Comparison of ENCODE assay signal across 30 cellular contexts in the genomic region with DNA sequence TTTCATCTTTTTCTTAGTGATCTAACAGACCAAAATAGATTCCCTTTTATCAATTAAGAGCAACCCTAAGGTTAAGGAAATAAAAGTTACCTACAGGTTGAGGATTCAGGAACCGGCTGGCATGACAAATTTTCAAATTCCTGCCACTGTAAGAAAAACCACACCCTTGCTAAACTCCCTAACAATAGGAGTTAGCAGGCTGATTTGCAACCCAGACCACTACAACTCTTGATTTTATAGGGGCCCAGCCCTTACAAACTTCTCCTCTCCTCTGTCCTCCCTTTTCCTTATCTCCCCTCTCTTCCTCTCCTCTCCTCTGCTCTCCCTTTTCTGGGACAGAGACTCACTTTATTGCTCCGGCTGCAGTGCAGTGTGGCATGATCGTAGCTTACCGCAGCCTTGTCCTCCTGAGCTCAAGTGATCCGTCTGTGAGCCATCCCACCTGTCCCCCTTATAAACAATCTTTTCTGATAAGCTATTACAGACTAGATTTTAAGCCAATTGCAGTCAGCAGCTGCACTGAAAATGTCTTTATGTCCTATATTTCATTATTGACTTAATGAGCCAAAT.
"Had no signal": no experiment of that assay in that cellular context is flagged by ENCODE, and none has a peak within 500 bp of the region (broad histone marks: within the 10 kb centered on the region; RNA-seq: fewer than 3 reads in every experiment).

No MANE protein-coding gene starts in this region.

- ATAC-seq: activated CD8-positive, alpha-beta T cell treated with anti-CD3 and anti-CD28 coated beads for 36 hours; activated T-cell treated with anti-CD3 and anti-CD28 coated beads, Interleukin-2, amount 50 U/mL, for 72 hours; activated T-helper 17 cell treated with anti-CD3 and anti-CD28 coated beads, Interleukin-2, amount 50 U/mL, for 72 hours; PC-3; Right ventricle myocardium inferior had no signal

- H3K27me3 Mint-ChIP-seq: activated CD4-positive, alpha-beta T cell treated with anti-CD3 and anti-CD28 coated beads, Interleukin-2, amount 10 ng/mL, durations not matched to agents 24 days and 14 days; activated CD8-positive, alpha-beta T cell treated with anti-CD3 and anti-CD28 coated beads for 36 hours; activated naive CD4-positive, alpha-beta T cell treated with anti-CD3 and anti-CD28 coated beads, Interleukin-2, amount 50 U/mL, for 24 hours; activated naive CD8-positive, alpha-beta T cell treated with anti-CD3 and anti-CD28 coated beads, Interleukin-2, amount 10 ng/mL, durations not matched to agents 7 days and 5 days; activated T-helper 17 cell treated with anti-CD3 and anti-CD28 coated beads, Interleukin-2, amount 50 U/mL, for 72 hours; central memory CD8-positive, alpha-beta T cell had no signal

- H3K4me3 ChIP-seq: ascending aorta, cardiac muscle cell, Peyer's patch had no signal

- H3K4me3 Mint-ChIP-seq: activated CD4-positive, alpha-beta T cell treated with anti-CD3 and anti-CD28 coated beads, Interleukin-2, amount 10 ng/mL, durations not matched to agents 24 days and 14 days; activated CD8-positive, alpha-beta T cell treated with anti-CD3 and anti-CD28 coated beads for 36 hours; activated naive CD4-positive, alpha-beta T cell treated with anti-CD3 and anti-CD28 coated beads, Interleukin-2, amount 50 U/mL, for 24 hours; activated naive CD8-positive, alpha-beta T cell treated with anti-CD3 and anti-CD28 coated beads, Interleukin-2, amount 10 ng/mL, durations not matched to agents 7 days and 5 days; activated T-cell treated with anti-CD3 and anti-CD28 coated beads, Interleukin-2, amount 50 U/mL, for 72 hours; activated T-helper 17 cell treated with anti-CD3 and anti-CD28 coated beads, Interleukin-2, amount 50 U/mL, for 72 hours; central memory CD8-positive, alpha-beta T cell had no signal

- H3K27ac ChIP-seq: ascending aorta, cardiac muscle cell, Peyer's patch, RWPE1, WERI-Rb-1 had no signal

- H3K9me3 ChIP-seq: ascending aorta, Peyer's patch had no signal

- H3K36me3 Mint-ChIP-seq: activated naive CD4-positive, alpha-beta T cell treated with anti-CD3 and anti-CD28 coated beads, Interleukin-2, amount 50 U/mL, for 24 hours; activated naive CD8-positive, alpha-beta T cell treated with anti-CD3 and anti-CD28 coated beads, Interleukin-2, amount 10 ng/mL, durations not matched to agents 7 days and 5 days had no signal

- H3K36me3 ChIP-seq: ascending aorta, cardiac muscle cell, Peyer's patch, WERI-Rb-1 had no signal

- H3K27ac Mint-ChIP-seq: activated CD4-positive, alpha-beta T cell treated with anti-CD3 and anti-CD28 coated beads, Interleukin-2, amount 10 ng/mL, durations not matched to agents 24 days and 14 days; activated CD8-positive, alpha-beta T cell treated with anti-CD3 and anti-CD28 coated beads for 36 hours; activated naive CD4-positive, alpha-beta T cell treated with anti-CD3 and anti-CD28 coated beads, Interleukin-2, amount 50 U/mL, for 24 hours; activated naive CD8-positive, alpha-beta T cell treated with anti-CD3 and anti-CD28 coated beads, Interleukin-2, amount 10 ng/mL, durations not matched to agents 7 days and 5 days; activated T-cell treated with anti-CD3 and anti-CD28 coated beads, Interleukin-2, amount 50 U/mL, for 72 hours; activated T-helper 17 cell treated with anti-CD3 and anti-CD28 coated beads, Interleukin-2, amount 50 U/mL, for 72 hours had no signal

- H3K4me1 ChIP-seq: ascending aorta, Peyer's patch had no signal

- H3K27me3 ChIP-seq: ascending aorta, cardiac muscle cell, Peyer's patch had no signal

- DNase-seq: activated CD4-positive, alpha-beta T cell treated with anti-CD3 and anti-CD28 coated beads, Interleukin-2, amount 10 ng/mL, durations not matched to agents 24 days and 14 days; activated CD4-positive, alpha-beta T cell treated with anti-CD3 and anti-CD28 coated beads, Interleukin-2, amount 50 U/mL, for 4 hours; activated CD8-positive, alpha-beta T cell treated with anti-CD3 and anti-CD28 coated beads for 36 hours; activated effector memory CD4-positive, alpha-beta T cell treated with anti-CD3 and anti-CD28 coated beads, Interleukin-2, amount 50 U/mL, for 16 hours; activated naive CD4-positive, alpha-beta T cell; activated naive CD8-positive, alpha-beta T cell treated with anti-CD3 and anti-CD28 coated beads, Interleukin-2, amount 10 ng/mL, durations not matched to agents 7 days and 5 days; activated T-cell treated with anti-CD3 and anti-CD28 coated beads, Interleukin-2, amount 50 U/mL, for 1 hour; activated T-cell treated with anti-CD3 and anti-CD28 coated beads, Interleukin-2, amount 50 U/mL, for 72 hours; amygdala; Karpas-422; KBM-7; NCI-H1105; NCI-H1417 treated with DMSO at 0.1 percent for 48 hours; NCI-H187 treated with DMSO at 0.1 percent for 48 hours; NCI-H2081; NCI-H510A; NCI-H526; NK-92 treated with Interleukin-12 subunit alpha and Interleukin-12 subunit beta, amount 100 ng/mL, for 24 hours; PC-3; Peyer's patch; SIG-M5; T1000; WERI-Rb-1 had no signal

- H3K4me1 Mint-ChIP-seq: activated CD4-positive, alpha-beta T cell treated with anti-CD3 and anti-CD28 coated beads, Interleukin-2, amount 10 ng/mL, durations not matched to agents 24 days and 14 days; activated naive CD4-positive, alpha-beta T cell treated with anti-CD3 and anti-CD28 coated beads, Interleukin-2, amount 50 U/mL, for 24 hours; activated naive CD8-positive, alpha-beta T cell treated with anti-CD3 and anti-CD28 coated beads, Interleukin-2, amount 10 ng/mL, durations not matched to agents 7 days and 5 days; activated T-helper 17 cell treated with anti-CD3 and anti-CD28 coated beads, Interleukin-2, amount 50 U/mL, for 72 hours; central memory CD8-positive, alpha-beta T cell had no signal
